Comparison of ENCODE assay signal across 22 cellular contexts in the genomic region with DNA sequence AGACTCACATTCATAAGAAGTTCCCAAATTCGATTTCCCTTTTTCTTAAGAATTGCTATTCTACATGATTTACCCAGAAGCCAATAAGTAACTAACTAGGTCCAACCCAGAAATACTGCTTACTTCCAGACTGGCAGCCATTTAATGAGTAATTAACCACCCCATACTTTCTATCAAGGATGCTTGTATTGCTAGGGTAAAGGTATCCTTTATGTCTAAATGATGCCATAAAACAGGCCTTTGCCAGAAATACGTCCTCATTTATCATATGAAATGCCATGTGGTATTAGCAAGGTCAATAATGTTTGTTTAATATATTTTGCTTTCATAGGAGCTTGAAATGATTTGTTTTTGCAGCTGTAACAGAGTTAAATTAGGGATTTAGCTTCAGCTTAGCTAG. TPM values are rescaled to one million over a fixed set of nuclear protein-coding genes. Genes with fewer than 3 reads are reported as not detected.
DNase-seq lines count a peak whose midpoint lies in the region; TF ChIP-seq lines count a peak whose summit lies in the region.
"Had no signal": no experiment of that assay in that cellular context is flagged by ENCODE, and none has a peak within 500 bp of the region (broad histone marks: within the 10 kb centered on the region; RNA-seq: fewer than 3 reads in every experiment).

No MANE protein-coding gene starts in this region.

- H3K9me3 Mint-ChIP-seq in progenitor cell of endocrine pancreas (ENCODE audit: low read depth) = no peaks in the 10 kb centered on the region
- no peaks in the 10 kb centered on the region for H3K9me3 Mint-ChIP-seq in T-helper 2 cell treated with Interferon-gamma antibody and Interleukin-4, amounts not matched to agents 5 μg/mL and 100 μg/mL, for 36 hours

- H4K20me1 ChIP-seq in Karpas-422 (ENCODE audit: insufficient read depth, low read depth, low read length) (no peaks in the 10 kb centered on the region), hepatocyte (ENCODE audit: insufficient read depth, poor library complexity, severe bottlenecking) (no peaks in the 10 kb centered on the region), GM23248 (ENCODE audit: insufficient read depth) (no peaks in the 10 kb centered on the region)

- H3K36me3 Mint-ChIP-seq in progenitor cell of endocrine pancreas (ENCODE audit: insufficient read depth) = no peaks in the 10 kb centered on the region
- H3K36me3 Mint-ChIP-seq in T-helper 2 cell treated with Interferon-gamma antibody and Interleukin-4, amounts not matched to agents 5 μg/mL and 100 μg/mL, for 36 hours (ENCODE audit: low read depth) = no peaks in the 10 kb centered on the region

- H3K4me1 Mint-ChIP-seq in progenitor cell of endocrine pancreas (ENCODE audit: low read depth) = peaks cover 75% of the 10 kb centered on the region
- H3K4me1 Mint-ChIP-seq in T-helper 2 cell treated with Interferon-gamma antibody and Interleukin-4, amounts not matched to agents 5 μg/mL and 100 μg/mL, for 36 hours (ENCODE audit: low read depth) = peaks cover 4% of the 10 kb centered on the region

- H3K79me2 ChIP-seq in Karpas-422 (ENCODE audit: low read length) (peaks cover 53% of the 10 kb centered on the region), hepatocyte (peaks cover 26% of the 10 kb centered on the region), GM23248 (ENCODE audit: insufficient read depth) (no peaks in the 10 kb centered on the region; the same call in none of the 2 replicates)

- H3K27me3 Mint-ChIP-seq in progenitor cell of endocrine pancreas = no peaks in the 10 kb centered on the region
- H3K27me3 Mint-ChIP-seq in T-helper 2 cell treated with Interferon-gamma antibody and Interleukin-4, amounts not matched to agents 5 μg/mL and 100 μg/mL, for 36 hours (ENCODE audit: low read depth) = no peaks in the 10 kb centered on the region

- H3K27ac ChIP-seq in Karpas-422 (ENCODE audit: low read length) = peak overlapping the region; percentile 90
- H3K27ac ChIP-seq in hepatocyte = no peak overlapping the region
- H3K27ac ChIP-seq in GM23248 = no peak overlapping the region
- H3K27ac ChIP-seq: 22Rv1, C4-2B, HL-60, PC-9, RWPE1, SJCRH30 had no signal

- WGBS in hepatocyte (ENCODE audit: low lambda C conversion rate, missing lambda C conversion rate) = 71% methylated on average over 2 of the region's 2 CpGs
- WGBS in GM23248 (ENCODE audit: low coverage in 1 of 2, low lambda C conversion rate in 2 of 2, missing lambda C conversion rate in 2 of 2), 2 experiments = 96 to 100% methylated on average over 2 of the region's 2 CpGs

- H3K4me1 ChIP-seq in Karpas-422 (ENCODE audit: low read length) (peaks cover 85% of the 10 kb centered on the region), hepatocyte (ENCODE audit: insufficient read depth) (peaks cover 16% of the 10 kb centered on the region), GM23248 (ENCODE audit: insufficient read depth) (no peaks in the 10 kb centered on the region)

- peak overlapping the region; percentile 95 for H3K27ac Mint-ChIP-seq in progenitor cell of endocrine pancreas
- no peak overlapping the region for H3K27ac Mint-ChIP-seq in T-helper 2 cell treated with Interferon-gamma antibody and Interleukin-4, amounts not matched to agents 5 μg/mL and 100 μg/mL, for 36 hours

- H3K27me3 ChIP-seq in Karpas-422 (ENCODE audit: low read length) = no peaks in the 10 kb centered on the region
- H3K27me3 ChIP-seq in hepatocyte = no peaks in the 10 kb centered on the region
- no peaks in the 10 kb centered on the region for H3K27me3 ChIP-seq in GM23248 (replicated peaks; ENCODE audit: insufficient read depth)
- H3K27me3 ChIP-seq: SJCRH30 had no signal

- H3F3A ChIP-seq in GM23248 (ENCODE audit: insufficient read depth) = no peaks in the 10 kb centered on the region

- H3K9ac ChIP-seq in Karpas-422 (ENCODE audit: low read length) (no peak overlapping the region), GM23248 (no peak overlapping the region)

- H3K36me3 ChIP-seq in Karpas-422 (ENCODE audit: insufficient read depth, low read length) = no peaks in the 10 kb centered on the region
- no peaks in the 10 kb centered on the region for H3K36me3 ChIP-seq in hepatocyte (replicated peaks; ENCODE audit: insufficient read depth, low read depth)
- no peaks in the 10 kb centered on the region for H3K36me3 ChIP-seq in GM23248 (ENCODE audit: low read depth)
- H3K36me3 ChIP-seq: SJCRH30 had no signal

- DNase-seq in NCI-H748 (lab: John Stamatoyannopoulos, UW; ENCODE audit: unreplicated experiment) (peak; percentile 19), NCI-H748 treated with DMSO at 0.1 percent for 48 hours (lab: John Stamatoyannopoulos, UW) (no peak), Karpas-422 (peak; percentile 41), hepatocyte (ENCODE audit: low spot score) (no peak), progenitor cell of endocrine pancreas (ENCODE audit: low spot score, unreplicated experiment) (no peak), GM23248 (no peak), NCI-H1092 (lab: John Stamatoyannopoulos, UW) (no peak)
- DNase-seq in T-helper 2 cell treated with Interferon-gamma antibody and Interleukin-4, amounts not matched to agents 5 μg/mL and 100 μg/mL, for 36 hours (ENCODE audit: low spot score) = no peak
- DNase-seq: AML-193, COR-L47, DMS153, GDM1, NCI-H1105 treated with DMSO at 0.1 percent for 48 hours, NCI-H1694, NCI-H2081 treated with DMSO at 0.1 percent for 48 hours, NCI-H510A, PC-9 had no signal

- H3K9me3 ChIP-seq in Karpas-422 (ENCODE audit: low read length) = no peaks in the 10 kb centered on the region
- H3K9me3 ChIP-seq in hepatocyte (ENCODE audit: low read depth) = no peaks in the 10 kb centered on the region
- H3K9me3 ChIP-seq in GM23248 (ENCODE audit: low read depth) = no peaks in the 10 kb centered on the region
- H3K9me3 ChIP-seq: SJCRH30 had no signal

- H2AFZ ChIP-seq in Karpas-422 (ENCODE audit: low read length) = 0 out of 2 replicates have a peak overlapping the region, but pooled peaks have one; percentile 30
- H2AFZ ChIP-seq in hepatocyte = no peak overlapping the region
- H2AFZ ChIP-seq in GM23248 = no peak overlapping the region
- H2AFZ ChIP-seq: PC-9 had no signal

- peak overlapping the region; percentile 36; the same call in 1 of the 2 replicates for H3K4me3 ChIP-seq in Karpas-422 (ENCODE audit: low read length)
- H3K4me3 ChIP-seq in hepatocyte = no peak overlapping the region
- no peak overlapping the region for H3K4me3 ChIP-seq in GM23248
- H3K4me3 ChIP-seq: PC-9, SJCRH30 had no signal

- in situ Hi-C loops in GM23248 (cut with MboI) = no loop called here

- H3K9me2 ChIP-seq in Karpas-422 (replicated peaks; ENCODE audit: insufficient read depth, low read length) (no peaks in the 10 kb centered on the region), hepatocyte (replicated peaks; ENCODE audit: insufficient read depth) (no peaks in the 10 kb centered on the region), GM23248 (ENCODE audit: insufficient read depth) (no peaks in the 10 kb centered on the region)

- H3K4me3 Mint-ChIP-seq in progenitor cell of endocrine pancreas (ENCODE audit: low read depth) = no peak overlapping the region
- H3K4me3 Mint-ChIP-seq in T-helper 2 cell treated with Interferon-gamma antibody and Interleukin-4, amounts not matched to agents 5 μg/mL and 100 μg/mL, for 36 hours = no peak overlapping the region

- TF ChIP-seq CTCF in hepatocyte (IDR thresholded peaks at IDR 0.05; ENCODE audit: poor library complexity) = no peak
- TF ChIP-seq CTCF in progenitor cell of endocrine pancreas (IDR thresholded peaks at IDR 0.05; ENCODE audit: unreplicated experiment) = no peak

- H3K4me2 ChIP-seq in Karpas-422 (ENCODE audit: low read depth, low read length, poor library complexity, severe bottlenecking) (peak overlapping the region; percentile 72), hepatocyte (peak overlapping the region; percentile 53), GM23248 (ENCODE audit: unreplicated experiment) (no peak overlapping the region)
- H3K4me2 ChIP-seq: PC-9 had no signal

RNA-seq across cellular contexts. Expression of a gene that starts 56.1 kb away (rescaled TPM):
- total RNA-seq in Karpas-422 (2014; rRNA removed; shearing (Covaris generic); ENCODE audit: low replicate concordance) = 19.7 and 19.9 TPM in 2 replicates
- total RNA-seq in hepatocyte (11.1 and 14.3 TPM in 2 replicates), progenitor cell of endocrine pancreas (18.0 and 19.2 TPM in 2 replicates)
- polyA plus RNA-seq in hepatocyte (4.2 and 7.2 TPM in 2 replicates), GM23248 (2016; fragmentation: Nextera tagmentation; extraction: Ambion mirVana) (3.5 and 4.9 TPM in 2 replicates)
- 6.6 and 19.9 TPM in 2 replicates for total RNA-seq in GM23248 (2014; rRNA removed; shearing (Covaris generic))

Comparison
In these comparisons a context has a peak if more than half of its experiments do, and no peak if none do; other contexts are left out.
1. DNase-seq: peak in NCI-H748 (single experiment) and Karpas-422 (single experiment); none in NCI-H748 treated with DMSO at 0.1 percent for 48 hours (single experiment), hepatocyte (single experiment), progenitor cell of endocrine pancreas (single experiment), T-helper 2 cell treated with Interferon-gamma antibody and Interleukin-4, amounts not matched to agents 5 μg/mL and 100 μg/mL, for 36 hours (single experiment), GM23248 (single experiment) and NCI-H1092 (single experiment).